In the genomic region with DNA sequence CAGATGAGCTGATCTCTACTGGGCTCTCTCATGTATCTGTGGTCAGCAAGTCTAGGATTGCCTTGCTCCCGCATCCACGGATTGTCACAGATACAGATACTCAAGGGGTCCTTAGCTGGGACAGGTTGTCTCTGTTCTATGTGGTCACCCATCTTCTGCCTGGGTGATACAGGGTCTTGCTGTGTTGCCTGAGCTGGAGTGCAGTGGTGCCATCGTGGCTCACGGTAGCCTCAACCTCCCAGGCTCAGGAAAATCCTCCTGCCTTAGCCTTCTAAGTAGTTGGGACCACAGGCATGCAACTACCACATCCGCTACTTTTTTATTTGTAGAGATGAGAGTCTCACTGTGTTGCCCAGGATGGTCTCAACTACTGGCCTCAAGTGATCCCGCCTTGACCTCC, we compare ENCODE assay signal across 16 cellular contexts.
DNase-seq lines count a peak whose midpoint lies in the region; FAIRE-seq and TF ChIP-seq lines count a peak whose summit lies in the region.
"Had no signal": no experiment of that assay in that cellular context is flagged by ENCODE, and none has a peak within 500 bp of the region (broad histone marks: within the 10 kb centered on the region; RNA-seq: fewer than 3 reads in every experiment).

No MANE protein-coding gene starts in this region.

- 90% methylated on average over 6 of the region's 6 CpGs; no CpG with 5 or more reads in 1 of the 2 experiments for WGBS in H1 (ENCODE audit: extremely low coverage in 1 of 2, insufficient coverage in 1 of 2, insufficient read length in 1 of 2, insufficient replicate concordance in 2 of 2, low coverage in 1 of 2, low lambda C conversion rate in 2 of 2, missing lambda C conversion rate in 1 of 2), 2 experiments
- WGBS in transverse colon (ENCODE audit: low coverage in 1 of 2), 2 donors = 100% methylated on average over 1 to 6 of the region's 6 CpGs

- in situ Hi-C loops in transverse colon (cut with MboI; ENCODE audit: low pct_ligation_motif_present in 1 of 4, low pct_unique_long_range_greater_than_20kb in 1 of 4, low sequenced_read_pairs in 3 of 4) = no loop called here

- H3F3A ChIP-seq in OCI-LY1 (ENCODE audit: insufficient read depth, low read length) = no peaks in the 10 kb centered on the region

- H4K20me1 ChIP-seq in OCI-LY1 (ENCODE audit: insufficient read depth, low read length) (no peaks in the 10 kb centered on the region), H1 (replicated peaks in 1 of 2; ENCODE audit: control insufficient read depth in 1 of 2, insufficient read depth in 2 of 2, low read length in 2 of 2) (no peaks in the 10 kb centered on the region)

- TF ChIP-seq RAD21 in H1 (IDR thresholded peaks at IDR 0.05 in 1 of 2, conservative IDR thresholded peaks at IDR 0.05 in 1 of 2; ENCODE audit: low read depth in 2 of 2, low read length in 2 of 2) = no peak

- CTCF ChIA-PET in H1 (lab: Charles Lee; ENCODE audit: partially characterized antibody) = interaction anchor here (0.6 to 0.8 kb wide), 2 partner anchors 23 to 250 kb away, joined by 3 read pairs; no protein-coding TSS in a partner anchor

- no peak overlapping the region for H4K91ac ChIP-seq in H1 (replicated peaks; ENCODE audit: insufficient read length, low read length)

- H3K36me3 ChIP-seq in OCI-LY1 (ENCODE audit: insufficient read depth, low read length) (no peaks in the 10 kb centered on the region), H1 (ENCODE audit: control insufficient read depth in 2 of 4, insufficient read depth in 4 of 4, low read length in 3 of 4) (no peaks in the 10 kb centered on the region), transverse colon (no peaks in the 10 kb centered on the region), ascending aorta (no peaks in the 10 kb centered on the region)
- H3K36me3 ChIP-seq: BE2C had no signal

- H3K79me2 ChIP-seq in OCI-LY1 (ENCODE audit: insufficient read depth, low read length) (no peaks in the 10 kb centered on the region), H1 (ENCODE audit: control insufficient read depth in 1 of 2, insufficient read depth in 2 of 2, low read length in 2 of 2) (no peaks in the 10 kb centered on the region)

- H3K56ac ChIP-seq in H1 (replicated peaks; ENCODE audit: insufficient read length, low read depth, low read length) = no peak overlapping the region

- TF ChIP-seq CTCF in GM20000 (IDR thresholded peaks at IDR 0.05; ENCODE audit: extremely low read depth, missing control alignments) = no peak
- no peak for TF ChIP-seq CTCF in OCI-LY1 (IDR thresholded peaks at IDR 0.05; ENCODE audit: low read length)
- TF ChIP-seq CTCF in H1 (IDR thresholded peaks at IDR 0.05; ENCODE audit: control extremely low read depth in 1 of 3, insufficient read depth in 1 of 3, low read depth in 1 of 3, low read length in 3 of 3) = no peak
- TF ChIP-seq CTCF in transverse colon (IDR thresholded peaks at IDR 0.05) = no peak
- no peak for TF ChIP-seq CTCF in ascending aorta (IDR thresholded peaks at IDR 0.05)

- H2BK5ac ChIP-seq in H1 (ENCODE audit: low read depth, low read length) = no peak overlapping the region

- DNase-seq in GM20000 (ENCODE audit: low spot score) (peak; percentile 1), H1 (ENCODE audit: low read depth in 1 of 2, low spot score in 2 of 2) (no peak), transverse colon (peak; percentile 1), NOMO-1 (lab: John Stamatoyannopoulos, UW; ENCODE audit: unreplicated experiment in 2 of 2) (no peak), ascending aorta (ENCODE audit: low spot score in 2 of 2) (no peak)
- DNase-seq: BE2C; CD8-positive, alpha-beta T cell; COR-L47; DND-41; GDM1; HCEC 1CT; HFFc6 had no signal

- H2AK5ac ChIP-seq in H1 (ENCODE audit: low read depth, low read length) = no peak overlapping the region

- intact Hi-C loops in transverse colon (cut with DNase I; ENCODE audit: low total_unique reads) = no loop called here
- intact Hi-C loops in ascending aorta (cut with DNase I) = no loop called here

- no peaks in the 10 kb centered on the region for H3K9me2 ChIP-seq in OCI-LY1 (ENCODE audit: low read depth, low read length)

- no peak overlapping the region for H2BK20ac ChIP-seq in H1 (ENCODE audit: low read length)

- no peaks in the 10 kb centered on the region for H3K23me2 ChIP-seq in H1 (ENCODE audit: low read depth, low read length)

- H3K4me2 ChIP-seq in OCI-LY1 (ENCODE audit: low read length) (no peak overlapping the region), H1 (ENCODE audit: insufficient read depth in 1 of 2, low read depth in 2 of 2, low read length in 2 of 2) (no peak overlapping the region)
- H3K4me2 ChIP-seq: A549 had no signal

- H3K27ac ChIP-seq in OCI-LY1 (ENCODE audit: low read depth, low read length, poor library complexity, severe bottlenecking) (peak overlapping the region; percentile 25), H1 (ENCODE audit: low read depth, low read length) (no peak overlapping the region), transverse colon (no peak overlapping the region), ascending aorta (no peak overlapping the region)
- H3K27ac ChIP-seq: A549, C4-2B had no signal

- H3K9me3 ChIP-seq in OCI-LY1 (ENCODE audit: low read length) (no peaks in the 10 kb centered on the region), H1 (ENCODE audit: insufficient read depth in 2 of 2, low read depth in 1 of 2, low read length in 1 of 2) (no peaks in the 10 kb centered on the region), transverse colon (no peaks in the 10 kb centered on the region), ascending aorta (no peaks in the 10 kb centered on the region)
- H3K9me3 ChIP-seq: A549, BE2C had no signal

- no peak for FAIRE-seq in H1 (lab: Jason Lieb, UNC)
- FAIRE-seq: A549, GM19239 had no signal

- no peak overlapping the region for H4K5ac ChIP-seq in H1 (ENCODE audit: insufficient read length, low read depth, low read length)

- H2AFZ ChIP-seq in OCI-LY1 (ENCODE audit: low read length) (no peak overlapping the region), H1 (ENCODE audit: low read length) (no peak overlapping the region)

- no peak overlapping the region for H3K4ac ChIP-seq in H1 (replicated peaks; ENCODE audit: insufficient read length, low read depth, low read length)

- H3K79me1 ChIP-seq in H1 (ENCODE audit: low read depth, low read length) = no peaks in the 10 kb centered on the region

- no peak for TF ChIP-seq POLR2A in H1 (IDR thresholded peaks at IDR 0.05; ENCODE audit: control extremely low read depth in 1 of 2, low read depth in 2 of 2, low read length in 2 of 2)
- TF ChIP-seq POLR2A in transverse colon (IDR thresholded peaks at IDR 0.05) = no peak

- no peak overlapping the region for H3K18ac ChIP-seq in H1 (ENCODE audit: extremely low read depth, low read length)

- TF ChIP-seq EP300 in H1 (IDR thresholded peaks at IDR 0.05; ENCODE audit: borderline replicate concordance in 1 of 2, low read depth in 2 of 2, low read length in 2 of 2) = no peak
- no peak for TF ChIP-seq EP300 in transverse colon (IDR thresholded peaks at IDR 0.05; ENCODE audit: low read depth)

- POLR2A ChIA-PET in H1 (lab: Charles Lee; ENCODE audit: partially characterized antibody) = no interaction called here

- H3K9ac ChIP-seq in OCI-LY1 (ENCODE audit: low read length) (no peak overlapping the region), H1 (replicated peaks in 1 of 4; ENCODE audit: extremely low read depth in 1 of 4, low read depth in 3 of 4, low read length in 3 of 4) (no peak overlapping the region)

- H3K4me3 ChIP-seq in OCI-LY1 (ENCODE audit: low read depth, low read length, poor library complexity, severe bottlenecking) = no peak overlapping the region
- H3K4me3 ChIP-seq in H1 (ENCODE audit: extremely low read depth in 1 of 4, insufficient read depth in 2 of 4, low read depth in 3 of 4, low read length in 4 of 4) = no peak overlapping the region
- H3K4me3 ChIP-seq in transverse colon = no peak overlapping the region
- H3K4me3 ChIP-seq in ascending aorta = no peak overlapping the region
- H3K4me3 ChIP-seq: A549 had no signal

- H2BK120ac ChIP-seq in H1 (replicated peaks; ENCODE audit: low read depth, low read length) = no peak overlapping the region

- H2BK15ac ChIP-seq in H1 (ENCODE audit: low read length) = 0 out of 2 replicates have a peak overlapping the region, but pooled peaks have one; percentile 92

- H4K8ac ChIP-seq in H1 (ENCODE audit: extremely low read depth, insufficient read depth, low read length) = no peak overlapping the region

- no peak overlapping the region for H3K23ac ChIP-seq in H1 (ENCODE audit: insufficient read length)

- H3K4me1 ChIP-seq in OCI-LY1 (ENCODE audit: insufficient read depth, low read length, severe bottlenecking) = peaks cover 25% of the 10 kb centered on the region
- no peaks in the 10 kb centered on the region for H3K4me1 ChIP-seq in H1 (replicated peaks in 1 of 4; ENCODE audit: control insufficient read depth in 3 of 4, insufficient read depth in 4 of 4, low read length in 3 of 4)
- peaks cover 0 to 34% (median 13%) of the 10 kb centered on the region in 4 donors for H3K4me1 ChIP-seq in transverse colon
- no peaks in the 10 kb centered on the region for H3K4me1 ChIP-seq in ascending aorta
- H3K4me1 ChIP-seq: BE2C had no signal

- no peak overlapping the region for H2BK12ac ChIP-seq in H1 (ENCODE audit: low read depth, low read length)

- H3K14ac ChIP-seq in H1 (ENCODE audit: insufficient read length) = no peak overlapping the region

- H3K27me3 ChIP-seq in OCI-LY1 (ENCODE audit: insufficient read depth, low read length) = no peaks in the 10 kb centered on the region
- H3K27me3 ChIP-seq in H1 (replicated peaks in 1 of 4; ENCODE audit: control insufficient read depth in 3 of 4, extremely low read depth in 1 of 4, insufficient read depth in 3 of 4, low read length in 3 of 4) = no peaks in the 10 kb centered on the region
- H3K27me3 ChIP-seq in transverse colon = no peaks in the 10 kb centered on the region
- no peaks in the 10 kb centered on the region for H3K27me3 ChIP-seq in ascending aorta
- H3K27me3 ChIP-seq: BE2C had no signal

TF ChIP-seq in H1, 55 proteins besides CTCF, POLR2A, EP300 and RAD21 (continues in another document):
- TF ChIP-seq RNF2 (IDR thresholded peaks at IDR 0.05; ENCODE audit: borderline replicate concordance, low read depth, low read length, missing control alignments, poor library complexity, severe bottlenecking) (no peak), ZNF274 (IDR thresholded peaks at IDR 0.05; ENCODE audit: borderline replicate concordance, extremely low read depth, low read length) (no peak), TEAD4 (IDR thresholded peaks at IDR 0.05; ENCODE audit: low read depth, low read length) (no peak), ATF2 (IDR thresholded peaks at IDR 0.05; ENCODE audit: low read length) (no peak), BCL11A (IDR thresholded peaks at IDR 0.05; ENCODE audit: low read depth in 2 of 2, low read length in 2 of 2) (no peak)

Comparison
In these comparisons a context has a peak if more than half of its experiments do, and no peak if none do; other contexts are left out.
1. DNase-seq: peak in GM20000 (single experiment) and transverse colon (single experiment); none in H1 (0 of 2), NOMO-1 (0 of 2) and ascending aorta (0 of 2).